In the genomic region with DNA sequence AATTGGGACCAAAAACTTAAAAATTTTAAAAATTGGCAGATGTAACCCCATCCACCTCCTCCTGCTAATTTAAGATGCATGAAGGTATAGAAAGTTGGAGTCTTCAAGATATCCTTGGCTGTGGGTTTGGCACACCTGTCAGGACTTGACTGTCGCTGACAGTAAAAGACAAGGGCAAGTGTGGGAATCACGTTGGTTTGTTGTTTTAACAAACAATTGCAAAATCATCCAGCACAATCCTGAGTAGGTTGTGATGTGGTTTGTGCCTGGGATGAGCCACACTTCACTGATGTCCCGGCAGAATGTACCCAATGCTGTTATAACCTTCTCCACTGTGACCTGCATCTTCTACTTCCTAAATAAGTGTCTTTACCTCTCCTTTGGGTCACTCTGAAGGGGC, we compare ENCODE assay signal across 1 cellular context.
TF ChIP-seq lines count a peak whose summit lies in the region.

No MANE protein-coding gene starts in this region.

TF ChIP-seq in IMR-90, 13 proteins besides CTCF, POLR2A, EP300 and RAD21:
- TF ChIP-seq SMC3 (IDR thresholded peaks at IDR 0.05; ENCODE audit: low read depth, low read length) (no peak), CHD1 (IDR thresholded peaks at IDR 0.05; ENCODE audit: low read depth, low read length) (no peak), FOS (IDR thresholded peaks at IDR 0.05; ENCODE audit: low read depth, low read length) (no peak), BHLHE40 (IDR thresholded peaks at IDR 0.05; ENCODE audit: low read depth, low read length) (no peak), MAFK (IDR thresholded peaks at IDR 0.05; ENCODE audit: low read depth, low read length) (no peak), MAZ (IDR thresholded peaks at IDR 0.05; ENCODE audit: borderline replicate concordance, low read depth, low read length) (no peak), RCOR1 (IDR thresholded peaks at IDR 0.05; ENCODE audit: insufficient replicate concordance, low read length) (no peak), NFE2L2 (IDR thresholded peaks at IDR 0.05; ENCODE audit: low read depth, low read length) (no peak), MXI1 (IDR thresholded peaks at IDR 0.05; ENCODE audit: borderline replicate concordance, low read depth, low read length) (no peak), CEBPB (IDR thresholded peaks at IDR 0.05; ENCODE audit: low read depth, low read length) (no peak), RFX5 (IDR thresholded peaks at IDR 0.05; ENCODE audit: low read depth, low read length) (no peak)
- TF ChIP-seq, protein P1, sequence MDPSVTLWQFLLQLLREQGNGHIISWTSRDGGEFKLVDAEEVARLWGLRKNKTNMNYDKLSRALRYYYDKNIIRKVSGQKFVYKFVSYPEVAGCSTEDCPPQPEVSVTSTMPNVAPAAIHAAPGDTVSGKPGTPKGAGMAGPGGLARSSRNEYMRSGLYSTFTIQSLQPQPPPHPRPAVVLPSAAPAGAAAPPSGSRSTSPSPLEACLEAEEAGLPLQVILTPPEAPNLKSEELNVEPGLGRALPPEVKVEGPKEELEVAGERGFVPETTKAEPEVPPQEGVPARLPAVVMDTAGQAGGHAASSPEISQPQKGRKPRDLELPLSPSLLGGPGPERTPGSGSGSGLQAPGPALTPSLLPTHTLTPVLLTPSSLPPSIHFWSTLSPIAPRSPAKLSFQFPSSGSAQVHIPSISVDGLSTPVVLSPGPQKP (IDR thresholded peaks at IDR 0.05; ENCODE audit: borderline replicate concordance, low read depth, low read length), result no peak
- TF ChIP-seq, protein P2, sequence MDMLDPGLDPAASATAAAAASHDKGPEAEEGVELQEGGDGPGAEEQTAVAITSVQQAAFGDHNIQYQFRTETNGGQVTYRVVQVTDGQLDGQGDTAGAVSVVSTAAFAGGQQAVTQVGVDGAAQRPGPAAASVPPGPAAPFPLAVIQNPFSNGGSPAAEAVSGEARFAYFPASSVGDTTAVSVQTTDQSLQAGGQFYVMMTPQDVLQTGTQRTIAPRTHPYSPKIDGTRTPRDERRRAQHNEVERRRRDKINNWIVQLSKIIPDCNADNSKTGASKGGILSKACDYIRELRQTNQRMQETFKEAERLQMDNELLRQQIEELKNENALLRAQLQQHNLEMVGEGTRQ (IDR thresholded peaks at IDR 0.05; ENCODE audit: low read depth, low read length), result no peak
TF ChIP-seq in IMR-90: peak in this region for 0.
